ENCODE assay signal across 17 cellular contexts in the genomic region with DNA sequence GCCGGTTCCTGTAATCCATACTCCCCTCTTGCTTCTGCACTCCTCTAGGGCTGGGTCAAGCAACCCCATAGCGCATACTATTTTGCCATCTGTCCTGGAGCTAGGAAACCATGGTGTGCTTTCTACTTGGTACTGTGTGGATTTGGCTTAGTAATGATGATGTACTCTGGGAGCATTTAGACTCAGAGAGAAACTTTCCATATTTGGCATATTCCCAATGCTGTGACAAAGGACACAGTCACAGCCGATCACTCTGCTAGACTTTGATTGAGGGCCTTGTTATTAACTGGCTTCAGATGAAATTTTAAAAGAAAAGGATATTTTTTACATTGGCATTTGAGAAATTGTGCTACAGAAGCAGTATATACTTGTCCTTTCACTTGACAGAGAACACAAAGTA.
DNase-seq lines count a peak whose midpoint lies in the region; ATAC-seq lines count a peak whose summit lies in the region.
"Had no signal": no experiment of that assay in that cellular context is flagged by ENCODE, and none has a peak within 500 bp of the region (broad histone marks: within the 10 kb centered on the region; RNA-seq: fewer than 3 reads in every experiment).

No MANE protein-coding gene starts in this region.

- DNase-seq in Ammon's horn (ENCODE audit: low spot score) (peak; percentile 59), globus pallidus (ENCODE audit: low spot score) (peak; percentile 80), midbrain (lab: John Stamatoyannopoulos, UW) (peak; percentile 39), substantia nigra (lab: John Stamatoyannopoulos, UW) (peak in 2 of 49 donors; percentile 2 to 22), NCI-H2081 (lab: John Stamatoyannopoulos, UW) (no peak), aorta (no peak)
- DNase-seq: AML-193; CD4-positive, alpha-beta memory T cell; DMS79 treated with DMSO at 0.1 percent for 48 hours; GOT3; H7 had no signal

- H3K36me3 ChIP-seq in aorta (ENCODE audit: control insufficient read depth in 1 of 2, insufficient read depth in 2 of 2, low read length in 1 of 2) = no peaks in the 10 kb centered on the region
- H3K36me3 ChIP-seq: BLaER1 had no signal

- no peaks in the 10 kb centered on the region for H3K4me1 ChIP-seq in aorta (ENCODE audit: control insufficient read depth in 1 of 2, insufficient read depth in 2 of 2, low read length in 2 of 2)
- H3K4me1 ChIP-seq: A549, BLaER1 had no signal

- intact Hi-C loops in aorta (cut with DNase I) = no loop called here

- H3K27ac ChIP-seq in substantia nigra (ENCODE audit: low read depth, low read length, poor library complexity, severe bottlenecking) (peak overlapping the region; percentile 49), aorta (ENCODE audit: low read depth in 1 of 2, low read length in 2 of 2) (no peak overlapping the region)
- H3K27ac ChIP-seq: 22Rv1, A549, BLaER1 had no signal

- H3K9me3 ChIP-seq in aorta (ENCODE audit: control insufficient read depth, low read length) = peaks cover 5% of the 10 kb centered on the region
- H3K9me3 ChIP-seq: A549 had no signal

- H3K27me3 ChIP-seq in aorta (ENCODE audit: control insufficient read depth in 1 of 2, insufficient read depth in 2 of 2, low read length in 1 of 2) = no peaks in the 10 kb centered on the region
- H3K27me3 ChIP-seq: BLaER1 had no signal

- no peak overlapping the region for H3K4me3 ChIP-seq in aorta (ENCODE audit: low read length in 2 of 2)
- H3K4me3 ChIP-seq: A549, BLaER1, GM12878 had no signal

- no peak for ATAC-seq in GM19455 (IDR thresholded peaks at IDR 0.05; ENCODE audit: unreplicated experiment)
- no peak for ATAC-seq in HG02981 (IDR thresholded peaks at IDR 0.05; ENCODE audit: unreplicated experiment)
- ATAC-seq in aorta (ENCODE audit: low FRiP score) = no peak
- ATAC-seq: A549, GM12878 had no signal

- 67 to 84% methylated on average over 3 of the region's 3 CpGs for WGBS in aorta, 2 donors

Comparison
In these comparisons a context has a peak if more than half of its experiments do, and no peak if none do; other contexts are left out.
1. DNase-seq: peak in Ammon's horn (single experiment), globus pallidus (single experiment) and midbrain (single experiment); none in NCI-H2081 (0 of 2) and aorta (0 of 2).